ENCODE assay signal across 2 cellular contexts in the genomic region with DNA sequence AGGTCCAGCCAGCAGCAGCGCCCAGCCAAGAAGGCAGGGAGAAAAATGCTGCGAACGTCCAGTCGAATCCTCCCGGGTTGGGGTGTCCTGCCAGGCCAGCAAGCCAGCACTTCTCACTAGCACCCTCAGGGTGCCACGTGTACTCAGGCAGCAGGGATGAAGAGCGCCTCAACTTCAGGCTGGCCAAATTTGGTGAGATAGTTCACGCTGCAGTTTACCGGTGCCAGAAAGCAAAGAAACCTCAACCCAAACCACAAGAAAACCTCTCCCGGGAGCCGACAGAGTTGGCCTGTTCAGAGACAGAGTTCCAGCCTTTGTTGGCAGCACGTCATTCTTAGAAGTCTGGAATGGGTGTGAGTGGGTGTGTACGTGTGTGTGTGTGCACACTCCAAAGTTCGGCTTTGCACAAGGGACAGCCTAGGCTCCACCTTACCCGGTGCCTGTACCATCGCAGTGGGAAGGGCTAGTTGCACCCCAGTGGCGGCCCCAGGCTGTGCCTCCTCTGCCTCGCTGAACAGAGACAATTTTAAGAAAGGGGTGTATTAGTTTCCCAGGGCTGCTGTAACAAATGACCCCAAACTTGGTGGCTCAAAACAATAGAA.
TF ChIP-seq lines count a peak whose summit lies in the region.

No MANE protein-coding gene starts in this region.

TF ChIP-seq in GM23338, 12 proteins besides CTCF, POLR2A, EP300 and RAD21 (continued from another document):
- no peak for TF ChIP-seq JUNB (IDR thresholded peaks at IDR 0.05; ENCODE audit: unreplicated experiment)
- TF ChIP-seq NANOG (IDR thresholded peaks at IDR 0.05; ENCODE audit: borderline replicate concordance) = no peak

TF ChIP-seq in WTC11, 78 proteins besides CTCF, POLR2A, EP300 and RAD21:
- TF ChIP-seq, protein P1, sequence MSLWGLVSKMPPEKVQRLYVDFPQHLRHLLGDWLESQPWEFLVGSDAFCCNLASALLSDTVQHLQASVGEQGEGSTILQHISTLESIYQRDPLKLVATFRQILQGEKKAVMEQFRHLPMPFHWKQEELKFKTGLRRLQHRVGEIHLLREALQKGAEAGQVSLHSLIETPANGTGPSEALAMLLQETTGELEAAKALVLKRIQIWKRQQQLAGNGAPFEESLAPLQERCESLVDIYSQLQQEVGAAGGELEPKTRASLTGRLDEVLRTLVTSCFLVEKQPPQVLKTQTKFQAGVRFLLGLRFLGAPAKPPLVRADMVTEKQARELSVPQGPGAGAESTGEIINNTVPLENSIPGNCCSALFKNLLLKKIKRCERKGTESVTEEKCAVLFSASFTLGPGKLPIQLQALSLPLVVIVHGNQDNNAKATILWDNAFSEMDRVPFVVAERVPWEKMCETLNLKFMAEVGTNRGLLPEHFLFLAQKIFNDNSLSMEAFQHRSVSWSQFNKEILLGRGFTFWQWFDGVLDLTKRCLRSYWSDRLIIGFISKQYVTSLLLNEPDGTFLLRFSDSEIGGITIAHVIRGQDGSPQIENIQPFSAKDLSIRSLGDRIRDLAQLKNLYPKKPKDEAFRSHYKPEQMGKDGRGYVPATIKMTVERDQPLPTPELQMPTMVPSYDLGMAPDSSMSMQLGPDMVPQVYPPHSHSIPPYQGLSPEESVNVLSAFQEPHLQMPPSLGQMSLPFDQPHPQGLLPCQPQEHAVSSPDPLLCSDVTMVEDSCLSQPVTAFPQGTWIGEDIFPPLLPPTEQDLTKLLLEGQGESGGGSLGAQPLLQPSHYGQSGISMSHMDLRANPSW (CRISPR knock-in tag; conservative IDR thresholded peaks at IDR 0.05; ENCODE audit: low read depth) = no peak
- TF ChIP-seq, protein P2, sequence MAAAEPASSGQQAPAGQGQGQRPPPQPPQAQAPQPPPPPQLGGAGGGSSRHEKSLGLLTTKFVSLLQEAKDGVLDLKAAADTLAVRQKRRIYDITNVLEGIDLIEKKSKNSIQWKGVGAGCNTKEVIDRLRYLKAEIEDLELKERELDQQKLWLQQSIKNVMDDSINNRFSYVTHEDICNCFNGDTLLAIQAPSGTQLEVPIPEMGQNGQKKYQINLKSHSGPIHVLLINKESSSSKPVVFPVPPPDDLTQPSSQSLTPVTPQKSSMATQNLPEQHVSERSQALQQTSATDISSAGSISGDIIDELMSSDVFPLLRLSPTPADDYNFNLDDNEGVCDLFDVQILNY (CRISPR knock-in tag; IDR thresholded peaks at IDR 0.05) = no peak
